In genomic region chr4:183182873-183183725, GRCh38 we compare ENCODE assay signal across 9 cellular contexts.
DNase-seq lines count a peak whose midpoint lies in the region; ATAC-seq and FAIRE-seq lines count a peak whose summit lies in the region.
"Had no signal": no experiment of that assay in that cellular context is flagged by ENCODE, and none has a peak within 500 bp of the region (broad histone marks: within the 10 kb centered on the region; RNA-seq: fewer than 3 reads in every experiment).

No MANE protein-coding gene starts in this region.

- H3K4me1 Mint-ChIP-seq in activated CD4-positive, alpha-beta T cell treated with anti-CD3 and anti-CD28 coated beads, Interleukin-2, amount 10 ng/mL, durations not matched to agents 7 days and 5 days = peaks cover 13% of the 10 kb centered on the region
- H3K4me1 Mint-ChIP-seq in stimulated activated effector memory CD8-positive, alpha-beta T cell treated with anti-CD3 and anti-CD28 coated beads, Interleukin-12 subunit alpha, Interleukin-12 subunit beta, amount 100 ng/mL, for 72 hours = peaks cover 32% of the 10 kb centered on the region

- 53% methylated on average over 14 of the region's 14 CpGs for WGBS in right cardiac atrium

- CTCF ChIA-PET in activated CD4-positive, alpha-beta T cell treated with anti-CD3 and anti-CD28 coated beads, Interleukin-2, amount 10 ng/mL, durations not matched to agents 7 days and 5 days (lab: Charles Lee) = no interaction called here

- intact Hi-C loops in right cardiac atrium (cut with DNase I) = no loop called here

- no peak overlapping the region for H3K27ac Mint-ChIP-seq in activated CD4-positive, alpha-beta T cell treated with anti-CD3 and anti-CD28 coated beads, Interleukin-2, amount 10 ng/mL, durations not matched to agents 7 days and 5 days
- no peak overlapping the region for H3K27ac Mint-ChIP-seq in stimulated activated effector memory CD8-positive, alpha-beta T cell treated with anti-CD3 and anti-CD28 coated beads, Interleukin-12 subunit alpha, Interleukin-12 subunit beta, amount 100 ng/mL, for 72 hours

- H3K9me3 Mint-ChIP-seq in activated CD4-positive, alpha-beta T cell treated with anti-CD3 and anti-CD28 coated beads, Interleukin-2, amount 10 ng/mL, durations not matched to agents 7 days and 5 days = peaks cover 3% of the 10 kb centered on the region
- H3K9me3 Mint-ChIP-seq in stimulated activated effector memory CD8-positive, alpha-beta T cell treated with anti-CD3 and anti-CD28 coated beads, Interleukin-12 subunit alpha, Interleukin-12 subunit beta, amount 100 ng/mL, for 72 hours = no peaks in the 10 kb centered on the region

- no peaks in the 10 kb centered on the region for H3K27me3 ChIP-seq in right cardiac atrium (ENCODE audit: control insufficient read depth, insufficient read depth)

- no peak overlapping the region for H3K27ac ChIP-seq in right cardiac atrium (ENCODE audit: low read length)

- no peak for FAIRE-seq in frontal cortex (lab: Jason Lieb, UNC)

- ATAC-seq in GM18511 (IDR thresholded peaks at IDR 0.05; ENCODE audit: unreplicated experiment) (peak; percentile 49), right cardiac atrium (peak; percentile 76 to 95)
- peak; percentile 83 for ATAC-seq in stimulated activated effector memory CD8-positive, alpha-beta T cell treated with anti-CD3 and anti-CD28 coated beads, Interleukin-12 subunit alpha, Interleukin-12 subunit beta, amount 100 ng/mL, for 72 hours

- H3K4me1 ChIP-seq in right cardiac atrium (ENCODE audit: control insufficient read depth, insufficient read depth, low read length) = peaks cover 3% of the 10 kb centered on the region

- peaks cover 28% of the 10 kb centered on the region for H3K27me3 Mint-ChIP-seq in activated CD4-positive, alpha-beta T cell treated with anti-CD3 and anti-CD28 coated beads, Interleukin-2, amount 10 ng/mL, durations not matched to agents 7 days and 5 days

- no peak overlapping the region for H3K4me3 ChIP-seq in right cardiac atrium (ENCODE audit: low read length)

- POLR2A ChIA-PET in activated CD4-positive, alpha-beta T cell treated with anti-CD3 and anti-CD28 coated beads, Interleukin-2, amount 10 ng/mL, durations not matched to agents 7 days and 5 days (lab: Charles Lee) = no interaction called here

- DNase-seq in NCI-H2029 treated with DMSO at 0.1 percent for 48 hours (lab: John Stamatoyannopoulos, UW) (peak; percentile 5), right cardiac atrium (peak in 2 of 3 donors; percentile 48 to 65), HuH-7 (ENCODE audit: low spot score) (no peak), GM19238 (ENCODE audit: insufficient read length, low spot score) (no peak), frontal cortex (ENCODE audit: low spot score in 2 of 2) (no peak)
- peak; percentile 16 for DNase-seq in activated CD4-positive, alpha-beta T cell treated with anti-CD3 and anti-CD28 coated beads, Interleukin-2, amount 10 ng/mL, durations not matched to agents 7 days and 5 days
- peak in 1 of 2 donors; percentile 53 for DNase-seq in stimulated activated effector memory CD8-positive, alpha-beta T cell treated with anti-CD3 and anti-CD28 coated beads, Interleukin-12 subunit alpha, Interleukin-12 subunit beta, amount 100 ng/mL, for 72 hours (ENCODE audit: low spot score in 2 of 2)

- H3K9me3 ChIP-seq in right cardiac atrium (ENCODE audit: control insufficient read depth, low read length) = no peaks in the 10 kb centered on the region

- H3K36me3 Mint-ChIP-seq in activated CD4-positive, alpha-beta T cell treated with anti-CD3 and anti-CD28 coated beads, Interleukin-2, amount 10 ng/mL, durations not matched to agents 7 days and 5 days (ENCODE audit: low read depth) = no peaks in the 10 kb centered on the region
- H3K36me3 Mint-ChIP-seq in stimulated activated effector memory CD8-positive, alpha-beta T cell treated with anti-CD3 and anti-CD28 coated beads, Interleukin-12 subunit alpha, Interleukin-12 subunit beta, amount 100 ng/mL, for 72 hours = no peaks in the 10 kb centered on the region

- H3K4me3 Mint-ChIP-seq in activated CD4-positive, alpha-beta T cell treated with anti-CD3 and anti-CD28 coated beads, Interleukin-2, amount 10 ng/mL, durations not matched to agents 7 days and 5 days = no peak overlapping the region
- peak overlapping the region; percentile 10 for H3K4me3 Mint-ChIP-seq in stimulated activated effector memory CD8-positive, alpha-beta T cell treated with anti-CD3 and anti-CD28 coated beads, Interleukin-12 subunit alpha, Interleukin-12 subunit beta, amount 100 ng/mL, for 72 hours
- H3K4me3 Mint-ChIP-seq: neural crest cell had no signal

Comparison
In these comparisons a context has a peak if more than half of its experiments do, and no peak if none do; other contexts are left out.
1. DNase-seq: peak in NCI-H2029 treated with DMSO at 0.1 percent for 48 hours (single experiment), activated CD4-positive, alpha-beta T cell treated with anti-CD3 and anti-CD28 coated beads, Interleukin-2, amount 10 ng/mL, durations not matched to agents 7 days and 5 days (single experiment) and right cardiac atrium (2 of 3); none in HuH-7 (single experiment), GM19238 (single experiment) and frontal cortex (0 of 2).
2. Peak in every context shown above with its lines, with median percentiles within 50 percentile points of each other: ATAC-seq.